8 cellular contexts compared by ENCODE assay signal in the genomic region with DNA sequence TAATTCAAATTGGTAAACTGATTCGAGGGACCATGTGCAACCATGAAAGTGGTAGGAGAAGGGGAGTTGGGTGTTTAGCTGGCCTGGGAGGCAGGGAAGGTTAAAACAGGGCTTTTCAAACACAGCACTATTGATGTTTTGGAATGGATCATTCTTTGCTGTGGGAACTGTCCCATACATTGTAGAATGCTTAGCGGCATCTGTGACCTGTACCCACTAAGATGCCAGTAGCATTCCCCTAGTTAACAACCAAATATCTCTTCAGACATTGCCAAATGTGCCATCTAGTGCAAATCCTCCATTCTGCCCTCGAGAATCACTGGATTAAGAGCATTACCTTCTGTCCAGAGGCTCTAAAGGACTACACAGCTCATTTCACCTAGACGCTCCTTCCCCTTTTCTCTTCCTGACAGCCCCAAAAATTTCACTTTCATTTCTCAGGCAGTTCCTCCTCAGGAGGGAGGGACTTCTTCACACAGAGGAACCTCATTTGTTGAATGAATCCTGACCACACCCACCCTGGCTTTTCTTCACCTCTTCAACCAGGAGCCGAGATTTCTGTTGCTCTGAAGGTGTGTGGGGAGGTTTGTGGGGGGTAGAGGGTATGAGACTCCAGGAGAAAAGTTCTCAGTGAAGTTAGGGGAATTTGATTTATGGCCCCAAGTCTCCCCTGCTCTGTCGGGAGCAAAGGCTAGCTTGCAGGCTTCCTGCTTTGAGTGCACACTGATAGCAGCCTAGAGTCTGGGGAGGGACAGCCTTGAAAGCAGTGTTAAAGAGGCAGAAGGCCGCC. TPM values are rescaled to one million over a fixed set of nuclear protein-coding genes. Genes with fewer than 3 reads are reported as not detected.
A peak's percentile ranks its signal among the peaks of the same experiment; 100 is the strongest.
DNase-seq lines count a peak whose midpoint lies in the region; ATAC-seq and TF ChIP-seq lines count a peak whose summit lies in the region.

TRIM34 (plus strand) TSS at position 513 of the 790 bp plus-strand sequence. CDS start 7,331 bp downstream, outside the sequence.

- no peaks in the 10 kb centered on the region for H3K4me1 ChIP-seq in uterus

- H3K27ac ChIP-seq in RWPE1 (no peak within 1 kb of the TSS), uterus (peak within 1 kb of the TSS; percentile 71 to 77)

- H3K27me3 ChIP-seq in uterus: no peaks in the 10 kb centered on the region

- no peak for TF ChIP-seq CTCF in RWPE1 (conservative IDR thresholded peaks at IDR 0.05; ENCODE audit: low read depth)
- TF ChIP-seq CTCF in uterus (IDR thresholded peaks at IDR 0.05): no peak

- DNase-seq in NK-92 treated with Interleukin-12 subunit alpha and Interleukin-12 subunit beta, amount 100 ng/mL, for 24 hours (lab: John Stamatoyannopoulos, UW): peak; percentile 42
- DNase-seq in NK-92 (lab: John Stamatoyannopoulos, UW; ENCODE audit: unreplicated experiment): no peak
- peak; percentile 90 for DNase-seq in RWPE1 (ENCODE audit: low spot score)
- peak; percentile 57 for DNase-seq in activated naive CD4-positive, alpha-beta T cell treated with anti-CD3 and anti-CD28 coated beads, Interleukin-2, amount 50 U/mL, for 16 hours
- DNase-seq in glomerular visceral epithelial cell (ENCODE audit: extremely low spot score): peak; percentile 59
- DNase-seq in pons (ENCODE audit: low spot score): peak; percentile 83
- peak; percentile 44 to 62 for DNase-seq in uterus

- TF ChIP-seq POLR2A in uterus (IDR thresholded peaks at IDR 0.05): peak; percentile 23 to 52

- H3K36me3 ChIP-seq in uterus: no peaks in the 10 kb centered on the region

- POLR2A ChIA-PET in RWPE1 (lab: Yijun Ruan, JAX; ENCODE audit: low non-redundant PET): no interaction called here

- CTCF ChIA-PET in RWPE1 (lab: Yijun Ruan, JAX): interaction anchor here (0.6 to 0.7 kb wide), 2 partner anchors 17 to 1815 kb away, joined by 3 read pairs; no protein-coding TSS in a partner anchor

- H3K9me3 ChIP-seq in uterus: no peaks in the 10 kb centered on the region

- intact Hi-C loops in uterus (cut with DNase I; ENCODE audit: low total_unique reads): no loop called here

- peak; percentile 97 for ATAC-seq in HG03103 (IDR thresholded peaks at IDR 0.05; ENCODE audit: low read depth, unreplicated experiment)

- H3K4me3 ChIP-seq in uterus: peak within 1 kb of the TSS; percentile 47 to 51

RNA-seq across cellular contexts. Expression of gene TRIM34, which starts in this region (rescaled TPM):
- 10 to 100 TPM in 1 of 4 donors, 1 to 10 TPM in 3; 1.5 to 12.2 (median 6.0) TPM for total RNA-seq in uterus
